ENCODE assay signal across 11 cellular contexts in genomic region chr5:132499440-132500243, GRCh38. TPM values are rescaled to one million over a fixed set of nuclear protein-coding genes. Genes with fewer than 3 reads are reported as not detected.
DNase-seq lines count a peak whose midpoint lies in the region; ATAC-seq and TF ChIP-seq lines count a peak whose summit lies in the region.
"Had no signal": no experiment of that assay in that cellular context is flagged by ENCODE, and none has a peak within 500 bp of the region (broad histone marks: within the 10 kb centered on the region; RNA-seq: fewer than 3 reads in every experiment).

No MANE protein-coding gene starts in this region.

- H3K9me3 Mint-ChIP-seq in dendritic cell treated with granulocyte-macrophage colony-stimulating factor and Interleukin-4, amounts not matched to agents 40 ng/mL and 50 ng/mL, for 4 days = no peaks in the 10 kb centered on the region
- H3K9me3 Mint-ChIP-seq in nephron (no peaks in the 10 kb centered on the region), H9 (no peaks in the 10 kb centered on the region)

- peak overlapping the region in 9 of 11 experiments; percentile 31 to 75 (median 60); a peak in 13 of 22 replicates for H3K27ac ChIP-seq in BLaER1 treated with 17β-estradiol and CSF1 and Interleukin-3, amounts not matched to agents 10 nM and 100 nM
- peak overlapping the region; percentile 88 for H3K27ac ChIP-seq in KOPT-K1 (ENCODE audit: low read depth, low read length, poor library complexity, severe bottlenecking)
- H3K27ac ChIP-seq in H9 (ENCODE audit: insufficient read length, low read depth, low read length) = no peak overlapping the region

- no peak overlapping the region for H3K4me3 Mint-ChIP-seq in dendritic cell treated with granulocyte-macrophage colony-stimulating factor and Interleukin-4, amounts not matched to agents 40 ng/mL and 50 ng/mL, for 4 days
- H3K4me3 Mint-ChIP-seq in nephron = peak overlapping the region in 1 of 3 experiments; percentile 45
- H3K4me3 Mint-ChIP-seq in H9 = no peak overlapping the region; a peak in 1 of 5 replicates

- H3K36me3 ChIP-seq in BLaER1 treated with 17β-estradiol and CSF1 and Interleukin-3, amounts not matched to agents 10 nM and 100 nM = no peaks in the 10 kb centered on the region
- no peaks in the 10 kb centered on the region for H3K36me3 ChIP-seq in KOPT-K1 (ENCODE audit: insufficient read depth, low read length)

- H3K36me3 Mint-ChIP-seq in dendritic cell treated with granulocyte-macrophage colony-stimulating factor and Interleukin-4, amounts not matched to agents 40 ng/mL and 50 ng/mL, for 4 days (ENCODE audit: low read depth) = no peaks in the 10 kb centered on the region
- H3K36me3 Mint-ChIP-seq in nephron (ENCODE audit: low read depth) (no peaks in the 10 kb centered on the region), H9 (ENCODE audit: insufficient read depth in 1 of 3, low read depth in 3 of 3) (no peaks in the 10 kb centered on the region; a peak in 1 of 7 replicates)

- no peaks in the 10 kb centered on the region for H3K79me2 ChIP-seq in H9 (ENCODE audit: insufficient read depth, low read length)

- H4K91ac ChIP-seq in H9 (ENCODE audit: insufficient read length, low read depth, low read length) = no peak overlapping the region

- no peaks in the 10 kb centered on the region for H3K9me3 ChIP-seq in BLaER1 treated with 17β-estradiol and CSF1 and Interleukin-3, amounts not matched to agents 10 nM and 100 nM (replicated peaks in 1 of 11)
- H3K9me3 ChIP-seq in KOPT-K1 (ENCODE audit: insufficient read depth, low read length, poor library complexity, severe bottlenecking) (no peaks in the 10 kb centered on the region), H9 (ENCODE audit: control insufficient read depth, low read depth, low read length) (no peaks in the 10 kb centered on the region)

- no peak overlapping the region for H3T11ph ChIP-seq in H9 (ENCODE audit: low read length)

- TF ChIP-seq CTCF in nephron (IDR thresholded peaks at IDR 0.05; ENCODE audit: unreplicated experiment in 3 of 3) (no peak), H9 (conservative IDR thresholded peaks at IDR 0.05) (no peak)

- DNase-seq in dedifferentiated amniotic fluid mesenchymal stem cell (ENCODE audit: extremely low spot score) = no peak
- DNase-seq in H9 = no peak
- DNase-seq: activated gamma-delta T cell treated with Interleukin-2 at 50 U/mL for 16 hours, NCI-H69 had no signal

- H2BK5ac ChIP-seq in H9 (ENCODE audit: insufficient read length, low read length) = no peak overlapping the region

- H3K4me1 ChIP-seq in BLaER1 treated with 17β-estradiol and CSF1 and Interleukin-3, amounts not matched to agents 10 nM and 100 nM = peaks cover 31 to 76% (median 69%) of the 10 kb centered on the region in 10 experiments
- H3K4me1 ChIP-seq in H9 (ENCODE audit: insufficient read depth, low read length) = 0 out of 2 replicates have a peak, but pooled peaks cover 3% of the 10 kb centered on the region

- no peaks in the 10 kb centered on the region for H4K20me1 ChIP-seq in BLaER1 treated with 17β-estradiol and CSF1 and Interleukin-3, amounts not matched to agents 10 nM and 100 nM
- no peaks in the 10 kb centered on the region for H4K20me1 ChIP-seq in H9 (ENCODE audit: control insufficient read depth, insufficient read depth, insufficient read length)

- H2BK12ac ChIP-seq in H9 (ENCODE audit: insufficient read length, low read depth, low read length) = no peak overlapping the region

- H2BK120ac ChIP-seq in H9 (ENCODE audit: low read depth, low read length, poor library complexity, severe bottlenecking) = no peak overlapping the region

- no peak overlapping the region for H4K8ac ChIP-seq in H9 (replicated peaks; ENCODE audit: insufficient read length, low read depth, low read length)

- no peaks in the 10 kb centered on the region for H3K27me3 Mint-ChIP-seq in dendritic cell treated with granulocyte-macrophage colony-stimulating factor and Interleukin-4, amounts not matched to agents 40 ng/mL and 50 ng/mL, for 4 days
- H3K27me3 Mint-ChIP-seq in nephron (ENCODE audit: low read depth) (peaks cover 3% of the 10 kb centered on the region), H9 (ENCODE audit: low read depth) (peaks cover 2% of the 10 kb centered on the region; the same call in 1 of the 2 replicates)

- no peak overlapping the region for H3K23ac ChIP-seq in H9 (ENCODE audit: insufficient read length, low read depth, low read length)

- H2AFZ ChIP-seq in H9 (ENCODE audit: low read length) = no peak overlapping the region

- no peak overlapping the region for H2BK15ac ChIP-seq in H9 (ENCODE audit: low read depth, low read length)

- no peak overlapping the region for H2BK20ac ChIP-seq in H9 (ENCODE audit: low read depth, low read length, poor library complexity, severe bottlenecking)

- peak overlapping the region in 3 of 11 experiments; percentile 32 to 66 (median 61); a peak in 3 of 22 replicates for H3K9ac ChIP-seq in BLaER1 treated with 17β-estradiol and CSF1 and Interleukin-3, amounts not matched to agents 10 nM and 100 nM
- H3K9ac ChIP-seq in H9 (ENCODE audit: extremely low read depth, insufficient read length, low read length) = no peak overlapping the region

- peak overlapping the region; percentile 47 for H3K27ac Mint-ChIP-seq in dendritic cell treated with granulocyte-macrophage colony-stimulating factor and Interleukin-4, amounts not matched to agents 40 ng/mL and 50 ng/mL, for 4 days
- peak overlapping the region; percentile 20 to 52 (median 20) for H3K27ac Mint-ChIP-seq in nephron
- H3K27ac Mint-ChIP-seq in H9 = no peak overlapping the region

- ATAC-seq in HG02588 (IDR thresholded peaks at IDR 0.05; ENCODE audit: unreplicated experiment) = no peak
- no peak for ATAC-seq in GM21381 (IDR thresholded peaks at IDR 0.05; ENCODE audit: unreplicated experiment)

- H2AK5ac ChIP-seq in H9 (ENCODE audit: insufficient read length, low read length) = no peak overlapping the region

- H3K23me2 ChIP-seq in H9 (ENCODE audit: insufficient read length, low read depth, low read length, poor library complexity, severe bottlenecking) = peaks cover 12% of the 10 kb centered on the region

- intact Hi-C loops in dendritic cell treated with granulocyte-macrophage colony-stimulating factor and Interleukin-4, amounts not matched to agents 40 ng/mL and 50 ng/mL, for 4 days (cut with micrococcal nuclease) = loop anchor here (5.0 kb wide), 1 partner anchor 37 kb away; no protein-coding TSS in a partner anchor

- no peak overlapping the region for H3K14ac ChIP-seq in H9 (ENCODE audit: insufficient read depth, low read length)

- H3K27me3 ChIP-seq in BLaER1 treated with 17β-estradiol and CSF1 and Interleukin-3, amounts not matched to agents 10 nM and 100 nM = no peaks in the 10 kb centered on the region
- no peaks in the 10 kb centered on the region; the same call in 1 of the 2 replicates for H3K27me3 ChIP-seq in H9 (ENCODE audit: insufficient read depth, low read length)

- no peak overlapping the region for H3K4ac ChIP-seq in H9 (ENCODE audit: low read depth, low read length)

- H3K18ac ChIP-seq in H9 (ENCODE audit: insufficient read length, low read depth, low read length) = no peak overlapping the region

- no peak overlapping the region for H4K5ac ChIP-seq in H9 (ENCODE audit: insufficient read length, low read depth, low read length)

- no peak overlapping the region for H3K56ac ChIP-seq in H9 (ENCODE audit: insufficient read length, low read depth, low read length)

- no peaks in the 10 kb centered on the region for H3K79me1 ChIP-seq in H9 (ENCODE audit: insufficient read depth, low read depth, low read length, poor library complexity, severe bottlenecking)

- H3K4me3 ChIP-seq in BLaER1 treated with 17β-estradiol and CSF1 and Interleukin-3, amounts not matched to agents 10 nM and 100 nM = no peak overlapping the region

- no CpG with 5 or more reads among the region's 9 CpGs for WGBS in H9 (ENCODE audit: extremely low coverage, insufficient read length, low lambda C conversion rate)

- peak overlapping the region in 9 of 11 experiments; percentile 74 to 97 (median 87); a peak in 17 of 22 replicates for H3K4me2 ChIP-seq in BLaER1 treated with 17β-estradiol and CSF1 and Interleukin-3, amounts not matched to agents 10 nM and 100 nM
- no peak overlapping the region for H3K4me2 ChIP-seq in H9 (ENCODE audit: insufficient read depth, insufficient read length, low read length)

- H3K4me1 Mint-ChIP-seq in dendritic cell treated with granulocyte-macrophage colony-stimulating factor and Interleukin-4, amounts not matched to agents 40 ng/mL and 50 ng/mL, for 4 days (ENCODE audit: low read depth) = peaks cover 48% of the 10 kb centered on the region
- H3K4me1 Mint-ChIP-seq in nephron = peaks cover 16% of the 10 kb centered on the region
- peaks cover 14 to 15% of the 10 kb centered on the region in 2 experiments for H3K4me1 Mint-ChIP-seq in H9

RNA-seq across cellular contexts. Expression of gene IRF1, which starts 9.1 kb away (rescaled TPM):
- 7.2 and 8.7 TPM in 2 replicates for total RNA-seq in H9 (2021)

RNA-seq across cellular contexts. Expression of gene IL5, which starts 43.7 kb away (rescaled TPM):
- not detected in 2 replicates for total RNA-seq in H9 (2021)
- total RNA-seq: endothelial cell of umbilical vein had no signal

RNA-seq across cellular contexts. Expression of gene RAD50, which starts 57.1 kb away (rescaled TPM):
- 40.4 and 46.1 TPM in 2 replicates for total RNA-seq in H9 (2021)

Comparison
In these comparisons a context has a peak if more than half of its experiments do, and no peak if none do; other contexts are left out.
1. H3K27ac Mint-ChIP-seq: peak in dendritic cell treated with granulocyte-macrophage colony-stimulating factor and Interleukin-4, amounts not matched to agents 40 ng/mL and 50 ng/mL, for 4 days (single experiment) and nephron (3 of 3); none in H9 (0 of 3).